Comparison of ENCODE assay signal across 21 cellular contexts in the genomic region with DNA sequence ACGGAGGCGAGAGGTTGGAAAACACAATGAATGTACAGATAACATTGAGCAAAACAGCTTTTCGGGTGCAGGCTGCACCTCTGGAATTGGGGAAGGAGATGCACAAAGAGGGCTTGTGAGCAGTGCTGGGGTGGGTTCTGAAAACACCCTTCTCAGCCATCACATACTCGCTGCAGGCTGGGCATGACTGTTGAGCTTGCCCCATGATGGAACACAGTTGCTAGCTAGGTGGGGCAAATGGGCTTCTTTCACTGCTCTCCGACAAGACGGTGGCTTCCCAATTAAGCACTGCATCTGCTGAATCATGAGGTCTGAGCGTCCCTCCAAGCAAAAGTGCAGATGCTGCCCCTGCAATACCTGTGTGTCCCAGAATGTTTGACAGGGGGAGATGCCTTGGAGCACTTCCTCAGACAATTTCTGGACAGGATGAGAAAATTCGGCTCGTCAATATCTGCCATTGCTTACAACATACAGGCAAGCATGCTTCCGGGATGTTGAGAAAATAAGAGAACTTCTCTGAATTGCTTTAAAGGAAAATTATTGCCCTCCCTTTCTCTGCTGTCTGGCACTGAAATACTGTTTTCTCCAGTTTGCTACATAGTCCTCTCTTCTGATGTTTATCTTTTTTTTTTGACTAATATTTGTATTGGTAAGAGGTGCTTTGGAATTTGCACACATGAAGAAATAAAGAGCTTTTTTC.
DNase-seq lines count a peak whose midpoint lies in the region; ATAC-seq and TF ChIP-seq lines count a peak whose summit lies in the region.
"Had no signal": no experiment of that assay in that cellular context is flagged by ENCODE, and none has a peak within 500 bp of the region (broad histone marks: within the 10 kb centered on the region; RNA-seq: fewer than 3 reads in every experiment).

No MANE protein-coding gene starts in this region.

- H3K4me3 ChIP-seq in right lobe of liver (peak overlapping the region in 2 of 3 donors; percentile 15 to 23), right atrium auricular region (no peak overlapping the region), ovary (no peak overlapping the region)
- H3K4me3 ChIP-seq: BLaER1 treated with 17β-estradiol and CSF1 and Interleukin-3, amounts not matched to agents 10 nM and 100 nM; GM23338; HAP-1; SK-N-MC had no signal

- no peak for TF ChIP-seq EP300 in ovary (IDR thresholded peaks at IDR 0.05)

- H3K9me3 Mint-ChIP-seq in type B pancreatic cell = peaks cover 11% of the 10 kb centered on the region

- no peaks in the 10 kb centered on the region for H3K36me3 Mint-ChIP-seq in type B pancreatic cell
- H3K36me3 Mint-ChIP-seq: CD4-positive, alpha-beta memory T cell had no signal

- no peak overlapping the region for H3K4me3 Mint-ChIP-seq in type B pancreatic cell
- H3K4me3 Mint-ChIP-seq: GM23338 had no signal

- peaks cover 4% of the 10 kb centered on the region for H3K4me1 Mint-ChIP-seq in type B pancreatic cell (ENCODE audit: unreplicated experiment)
- H3K4me1 Mint-ChIP-seq: GM23338 had no signal

- H3K27me3 Mint-ChIP-seq in type B pancreatic cell = no peaks in the 10 kb centered on the region

- H3K9me3 ChIP-seq in right lobe of liver (no peaks in the 10 kb centered on the region), right atrium auricular region (no peaks in the 10 kb centered on the region), ovary (no peaks in the 10 kb centered on the region)
- H3K9me3 ChIP-seq: HAP-1 had no signal

- no peaks in the 10 kb centered on the region for H3K27me3 ChIP-seq in right lobe of liver
- H3K27me3 ChIP-seq in right atrium auricular region = no peaks in the 10 kb centered on the region
- no peaks in the 10 kb centered on the region for H3K27me3 ChIP-seq in ovary
- H3K27me3 ChIP-seq: BLaER1 treated with 17β-estradiol and CSF1 and Interleukin-3, amounts not matched to agents 10 nM and 100 nM had no signal

- H3K27ac ChIP-seq in right lobe of liver (peak overlapping the region; percentile 48 to 84 (median 82)), right atrium auricular region (no peak overlapping the region), ovary (no peak overlapping the region)
- H3K27ac ChIP-seq: 22Rv1; BLaER1 treated with 17β-estradiol and CSF1 and Interleukin-3, amounts not matched to agents 10 nM and 100 nM; KMS-11; SK-N-MC had no signal

- TF ChIP-seq CTCF in right lobe of liver (IDR thresholded peaks at IDR 0.05) (no peak), type B pancreatic cell (conservative IDR thresholded peaks at IDR 0.05) (no peak), right atrium auricular region (IDR thresholded peaks at IDR 0.05) (no peak), ovary (IDR thresholded peaks at IDR 0.05) (no peak)

- intact Hi-C loops in right lobe of liver (cut with DNase I) = no loop called here
- intact Hi-C loops in ovary (cut with DNase I) = no loop called here

- ATAC-seq in right lobe of liver = peak; percentile 52 to 69 (median 64)
- ATAC-seq in GM18909 (IDR thresholded peaks at IDR 0.05; ENCODE audit: poor library complexity, unreplicated experiment) = no peak
- ATAC-seq: GM23338 had no signal

- H3K36me3 ChIP-seq in right lobe of liver (no peaks in the 10 kb centered on the region), right atrium auricular region (no peaks in the 10 kb centered on the region), ovary (no peaks in the 10 kb centered on the region)
- H3K36me3 ChIP-seq: BLaER1 treated with 17β-estradiol and CSF1 and Interleukin-3, amounts not matched to agents 10 nM and 100 nM; HAP-1 had no signal

- no peak overlapping the region for H3K27ac Mint-ChIP-seq in type B pancreatic cell
- H3K27ac Mint-ChIP-seq: CD4-positive, alpha-beta memory T cell; GM23338 had no signal

- WGBS in right lobe of liver (ENCODE audit: insufficient coverage, low coverage, low lambda C conversion rate, missing lambda C conversion rate) = 53% methylated on average over 6 of the region's 10 CpGs
- 71 to 82% (median 79%) methylated on average over 10 of the region's 10 CpGs for WGBS in ovary, 3 donors

- H3K4me1 ChIP-seq in right lobe of liver = peaks cover 0 to 63% (median 22%) of the 10 kb centered on the region in 4 donors
- H3K4me1 ChIP-seq in right atrium auricular region = peaks cover 0 to 4% of the 10 kb centered on the region in 2 donors
- no peaks in the 10 kb centered on the region for H3K4me1 ChIP-seq in ovary (ENCODE audit: insufficient read depth)

- no peak for TF ChIP-seq POLR2A in right lobe of liver (IDR thresholded peaks at IDR 0.05)
- no peak for TF ChIP-seq POLR2A in ovary (IDR thresholded peaks at IDR 0.05)

- DNase-seq in NOMO-1 treated with DMSO at 0.1 percent for 48 hours (lab: John Stamatoyannopoulos, UW; ENCODE audit: unreplicated experiment) = peak; percentile 12
- no peak for DNase-seq in NOMO-1 treated with dmso at 0.1 percent for 144 hours (lab: John Stamatoyannopoulos, UW; ENCODE audit: unreplicated experiment)
- DNase-seq in SK-N-DZ (ENCODE audit: low spot score) = peak; percentile 10
- DNase-seq in right lobe of liver = no peak
- DNase-seq in type B pancreatic cell (ENCODE audit: extremely low spot score, unreplicated experiment) = peak; percentile 42
- no peak for DNase-seq in right atrium auricular region (ENCODE audit: low spot score)
- DNase-seq in ovary = no peak
- DNase-seq: CD4-positive, alpha-beta memory T cell; NCI-H1694; NCI-H2081 treated with DMSO at 0.1 percent for 48 hours; NCI-H2171 treated with DMSO at 0.1 percent for 48 hours; NCI-H524 treated with DMSO at 0.1 percent for 48 hours; NCI-H82; Right ventricle myocardium superior had no signal

Comparison
In these comparisons a context has a peak if more than half of its experiments do, and no peak if none do; other contexts are left out.
1. DNase-seq: peak in NOMO-1 treated with DMSO at 0.1 percent for 48 hours (single experiment), SK-N-DZ (single experiment) and type B pancreatic cell (single experiment); none in NOMO-1 treated with dmso at 0.1 percent for 144 hours (single experiment), right lobe of liver (0 of 3), right atrium auricular region (single experiment) and ovary (0 of 5).
2. H3K27ac ChIP-seq: peak in right lobe of liver (3 of 3); none in right atrium auricular region (0 of 2) and ovary (0 of 2).
3. H3K4me3 ChIP-seq: peak in right lobe of liver (2 of 3); none in right atrium auricular region (0 of 2) and ovary (single experiment).